29 cellular contexts compared by ENCODE assay signal in the genomic region with DNA sequence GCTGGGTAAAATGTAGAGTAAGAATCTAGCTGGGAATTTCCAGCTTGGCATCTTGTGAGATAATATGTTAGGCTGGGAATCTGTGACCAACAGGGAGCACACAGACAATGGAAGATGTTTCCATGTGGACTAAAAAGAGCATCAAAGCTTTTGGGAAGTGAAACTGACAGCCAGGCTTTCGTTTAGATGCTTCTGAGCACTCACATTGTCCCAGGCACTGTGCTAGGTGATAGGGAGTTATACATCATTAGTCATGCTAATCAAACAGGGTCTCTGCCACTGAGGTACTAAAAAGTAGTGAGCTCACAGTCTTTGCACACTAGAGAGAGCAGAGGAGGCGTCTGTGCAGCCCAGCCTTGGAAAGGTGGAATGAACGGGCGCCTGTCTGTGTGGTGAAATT.
"Had no signal": no experiment of that assay in that cellular context is flagged by ENCODE, and none has a peak within 500 bp of the region (broad histone marks: within the 10 kb centered on the region; RNA-seq: fewer than 3 reads in every experiment).

No MANE protein-coding gene starts in this region.

- H3K27me3 Mint-ChIP-seq: activated naive CD4-positive, alpha-beta T cell treated with anti-CD3 and anti-CD28 coated beads, Interleukin-2, amount 50 U/mL, for 24 hours; activated naive CD8-positive, alpha-beta T cell treated with anti-CD3 and anti-CD28 coated beads, Interleukin-2, amount 50 U/mL, for 24 hours had no signal

- H3K36me3 Mint-ChIP-seq: activated CD8-positive, alpha-beta memory T cell treated with anti-CD3 and anti-CD28 coated beads, Interleukin-2, amount 10 ng/mL, durations not matched to agents 7 days and 5 days; activated naive CD4-positive, alpha-beta T cell treated with anti-CD3 and anti-CD28 coated beads, Interleukin-2, amount 50 U/mL, for 24 hours; natural killer cell treated with Interleukin-12 subunit alpha and Interleukin-12 subunit beta and Interleukin-15 and Interleukin-18, amount 100 ng/mL, for 72 hours; stimulated activated memory B cell treated with anti-CD40 and anti-IgM and Interleukin-4, amounts not matched to agents 10 μg/mL and 1 μg/mL and 100 μg/mL, for 72 hours; WTC11 had no signal

- H3K4me2 ChIP-seq: smooth muscle cell had no signal

- H3K36me3 ChIP-seq: esophagus squamous epithelium, lower lobe of right lung, right atrium auricular region, stomach, thyroid gland, upper lobe of right lung had no signal

- H3K4me3 Mint-ChIP-seq: activated CD8-positive, alpha-beta memory T cell treated with anti-CD3 and anti-CD28 coated beads, Interleukin-2, amount 10 ng/mL, durations not matched to agents 7 days and 5 days; activated CD8-positive, alpha-beta T cell treated with anti-CD3 and anti-CD28 coated beads, Interleukin-2, amount 10 ng/mL, durations not matched to agents 7 days and 5 days; activated naive CD4-positive, alpha-beta T cell treated with anti-CD3 and anti-CD28 coated beads, Interleukin-2, amount 50 U/mL, for 24 hours; activated naive CD8-positive, alpha-beta T cell treated with anti-CD3 and anti-CD28 coated beads, Interleukin-2, amount 50 U/mL, for 24 hours; central memory CD8-positive, alpha-beta T cell; natural killer cell treated with Interleukin-12 subunit alpha and Interleukin-12 subunit beta and Interleukin-15 and Interleukin-18, amount 100 ng/mL, for 72 hours; stimulated activated memory B cell treated with anti-CD40 and anti-IgM and Interleukin-4, amounts not matched to agents 10 μg/mL and 1 μg/mL and 100 μg/mL, for 72 hours; WTC11 had no signal

- H3K4me3 ChIP-seq: esophagus squamous epithelium, lower lobe of right lung, right atrium auricular region, smooth muscle cell, stomach, thyroid gland, upper lobe of right lung had no signal

- FAIRE-seq: colon, endometrium had no signal

- H3K27ac Mint-ChIP-seq: activated CD8-positive, alpha-beta memory T cell treated with anti-CD3 and anti-CD28 coated beads, Interleukin-2, amount 10 ng/mL, durations not matched to agents 7 days and 5 days; activated CD8-positive, alpha-beta T cell treated with anti-CD3 and anti-CD28 coated beads, Interleukin-2, amount 10 ng/mL, durations not matched to agents 7 days and 5 days; activated naive CD4-positive, alpha-beta T cell treated with anti-CD3 and anti-CD28 coated beads, Interleukin-2, amount 50 U/mL, for 24 hours; activated naive CD8-positive, alpha-beta T cell treated with anti-CD3 and anti-CD28 coated beads, Interleukin-2, amount 50 U/mL, for 24 hours; activated T-helper 2 cell treated with anti-CD3 and anti-CD28 coated beads, Interferon-gamma antibody, Interleukin-2, Interleukin-4, amounts not matched to agents 10 μg/mL and 5 μg/mL and 100 μg/mL, durations not matched to agents 14 hours and 24 hours and 36 hours; natural killer cell treated with Interleukin-12 subunit alpha and Interleukin-12 subunit beta and Interleukin-15 and Interleukin-18, amount 100 ng/mL, for 72 hours; stimulated activated memory B cell treated with anti-CD40 and anti-IgM and Interleukin-4, amounts not matched to agents 10 μg/mL and 1 μg/mL and 100 μg/mL, for 72 hours; WTC11 had no signal

- ATAC-seq: activated CD8-positive, alpha-beta memory T cell treated with anti-CD3 and anti-CD28 coated beads, Interleukin-2, amount 10 ng/mL, durations not matched to agents 7 days and 5 days; activated CD8-positive, alpha-beta T cell treated with anti-CD3 and anti-CD28 coated beads, Interleukin-2, amount 10 ng/mL, durations not matched to agents 7 days and 5 days; activated naive CD8-positive, alpha-beta T cell treated with anti-CD3 and anti-CD28 coated beads, Interleukin-2, amount 50 U/mL, for 24 hours; left lobe of liver; lower lobe of right lung; natural killer cell treated with Interleukin-12 subunit alpha and Interleukin-12 subunit beta and Interleukin-15 and Interleukin-18, amount 100 ng/mL, for 72 hours; stimulated activated memory B cell treated with anti-CD40 and anti-IgM and Interleukin-4, amounts not matched to agents 10 μg/mL and 1 μg/mL and 100 μg/mL, for 72 hours; upper lobe of right lung; WTC11 had no signal

- DNase-seq: activated CD8-positive, alpha-beta memory T cell treated with anti-CD3 and anti-CD28 coated beads, Interleukin-2, amount 10 ng/mL, durations not matched to agents 7 days and 5 days; activated CD8-positive, alpha-beta T cell treated with anti-CD3 and anti-CD28 coated beads, Interleukin-2, amount 10 ng/mL, durations not matched to agents 7 days and 5 days; activated naive CD8-positive, alpha-beta T cell treated with anti-CD3 and anti-CD28 coated beads, Interleukin-2, amount 50 U/mL, for 24 hours; activated T-cell treated with anti-CD3 and anti-CD28 coated beads, Interleukin-2, amount 50 U/mL, for 48 hours; amygdala; effector CD8-positive, alpha-beta T cell; esophagus squamous epithelium; foreskin melanocyte; kidney glomerular epithelial cell; lower lobe of right lung; mesendoderm; stimulated activated CD4-positive, alpha-beta T cell treated with anti-CD3 and anti-CD28 coated beads, Interleukin-1b, Interleukin-23, amount 100 ng/mL, for 48 hours; stimulated activated CD4-positive, alpha-beta T cell treated with anti-CD3 and anti-CD28 coated beads, Interleukin-4, amount 100 ng/mL, for 4 hours; stimulated activated CD8-positive, alpha-beta memory T cell treated with anti-CD3 and anti-CD28 coated beads, Interleukin-4, amount 100 ng/mL, for 48 hours; stomach; thyroid gland; upper lobe of right lung had no signal

- H3K9me3 ChIP-seq: esophagus squamous epithelium, lower lobe of right lung, right atrium auricular region, stomach, thyroid gland, upper lobe of right lung had no signal

- H3K4me1 ChIP-seq: esophagus squamous epithelium, lower lobe of right lung, right atrium auricular region, thyroid gland, upper lobe of right lung had no signal

- H3K4me1 Mint-ChIP-seq: activated naive CD4-positive, alpha-beta T cell treated with anti-CD3 and anti-CD28 coated beads, Interleukin-2, amount 50 U/mL, for 24 hours; central memory CD8-positive, alpha-beta T cell; stimulated activated memory B cell treated with anti-CD40 and anti-IgM and Interleukin-4, amounts not matched to agents 10 μg/mL and 1 μg/mL and 100 μg/mL, for 72 hours had no signal

- H3K9me3 Mint-ChIP-seq: activated naive CD4-positive, alpha-beta T cell treated with anti-CD3 and anti-CD28 coated beads, Interleukin-2, amount 50 U/mL, for 24 hours; activated naive CD8-positive, alpha-beta T cell treated with anti-CD3 and anti-CD28 coated beads, Interleukin-2, amount 50 U/mL, for 24 hours; activated T-helper 2 cell treated with anti-CD3 and anti-CD28 coated beads, Interferon-gamma antibody, Interleukin-2, Interleukin-4, amounts not matched to agents 10 μg/mL and 5 μg/mL and 100 μg/mL, durations not matched to agents 14 hours and 24 hours and 36 hours; central memory CD8-positive, alpha-beta T cell; natural killer cell treated with Interleukin-12 subunit alpha and Interleukin-12 subunit beta and Interleukin-15 and Interleukin-18, amount 100 ng/mL, for 72 hours; stimulated activated memory B cell treated with anti-CD40 and anti-IgM and Interleukin-4, amounts not matched to agents 10 μg/mL and 1 μg/mL and 100 μg/mL, for 72 hours; WTC11 had no signal

- H3K27ac ChIP-seq: epithelial cell of prostate, esophagus squamous epithelium, lower lobe of right lung, right atrium auricular region, stomach, thyroid gland, upper lobe of right lung had no signal
